21 cellular contexts compared by ENCODE assay signal in genomic region chr16:47175152-47175551, GRCh38.
"Had no signal": no experiment of that assay in that cellular context is flagged by ENCODE, and none has a peak within 500 bp of the region (broad histone marks: within the 10 kb centered on the region; RNA-seq: fewer than 3 reads in every experiment).

No MANE protein-coding gene starts in this region.

- H3K27ac ChIP-seq: hepatocyte, left ventricle myocardium inferior, neural progenitor cell, neutrophil, right atrium auricular region, right lobe of liver, suprapubic skin, thoracic aorta, tibial artery, uterus had no signal

- H3K36me3 ChIP-seq: left ventricle myocardium inferior, neural progenitor cell, neutrophil, right atrium auricular region, right lobe of liver, suprapubic skin, thoracic aorta, uterus had no signal

- H3K9me3 ChIP-seq: left ventricle myocardium inferior, neutrophil, right atrium auricular region, right lobe of liver, suprapubic skin, thoracic aorta, tibial artery, uterus had no signal

- ATAC-seq: natural killer cell, right lobe of liver had no signal

- DNase-seq: left ventricle myocardium inferior; mesendoderm; naive B cell; natural killer cell; nephron progenitor cell; occipital lobe; right lobe of liver; stimulated activated CD4-positive, alpha-beta T cell treated with anti-CD3 and anti-CD28 coated beads, Interleukin-12 subunit alpha, Interleukin-12 subunit beta, amount 100 ng/mL, for 4 hours; stimulated activated CD4-positive, alpha-beta T cell treated with anti-CD3 and anti-CD28 coated beads, Interleukin-15, amount 100 ng/mL, for 24 hours; stimulated activated CD4-positive, alpha-beta T cell treated with anti-CD3 and anti-CD28 coated beads, Interleukin-2, amount 100 ng/mL, for 24 hours; stimulated activated CD4-positive, alpha-beta T cell treated with anti-CD3 and anti-CD28 coated beads, Interleukin-4, amount 100 ng/mL, for 1 hour; stimulated activated naive CD4-positive, alpha-beta T cell; tibial artery; uterus had no signal

- H3K4me3 ChIP-seq: hepatocyte, left ventricle myocardium inferior, lung, neural progenitor cell, right atrium auricular region, right lobe of liver, suprapubic skin, thoracic aorta, tibial artery, uterus had no signal

- H3K9ac ChIP-seq: neural progenitor cell had no signal

- H3K4me1 ChIP-seq: left ventricle myocardium inferior, neural progenitor cell, right atrium auricular region, right lobe of liver, suprapubic skin, tibial artery, uterus had no signal
